ENCODE assay signal across 8 cellular contexts in genomic region chr9:97984188-97985057, GRCh38. TPM values are rescaled to one million over a fixed set of nuclear protein-coding genes. Genes with fewer than 3 reads are reported as not detected.
A peak's percentile ranks its signal among the peaks of the same experiment; 100 is the strongest.
DNase-seq lines count a peak whose midpoint lies in the region; ATAC-seq and TF ChIP-seq lines count a peak whose summit lies in the region.

No MANE protein-coding gene starts in this region.

- ATAC-seq in HG02973 (IDR thresholded peaks at IDR 0.05; ENCODE audit: unreplicated experiment) (peak; percentile 27), right lobe of liver (peak; percentile 37 to 52 (median 50))

- no peaks in the 10 kb centered on the region for H3K9me3 ChIP-seq in right lobe of liver

- peaks cover 0 to 5% (median 2%) of the 10 kb centered on the region in 4 donors for H3K4me1 ChIP-seq in right lobe of liver

- no peaks in the 10 kb centered on the region for H3K36me3 ChIP-seq in right lobe of liver

- H3K4me3 ChIP-seq in right lobe of liver = peak overlapping the region; percentile 84 to 94 (median 84)

- peak; percentile 72 for DNase-seq in NK-92 treated with Interleukin-12 subunit alpha and Interleukin-12 subunit beta, amount 100 ng/mL, for 24 hours (lab: John Stamatoyannopoulos, UW)
- DNase-seq in NK-92 (lab: John Stamatoyannopoulos, UW; ENCODE audit: unreplicated experiment) (no peak), NCI-H460 (ENCODE audit: extremely low read depth, low read depth) (peak; percentile 50), dermis microvascular lymphatic vessel endothelial cell (ENCODE audit: low read depth in 2 of 2) (peak; percentile 58 to 84), right lobe of liver (peak; percentile 81 to 85 (median 83))
- peak; percentile 79 to 81 for DNase-seq in activated CD4-positive, alpha-beta T cell treated with anti-CD3 and anti-CD28 coated beads, Interleukin-2, amount 50 U/mL, for 48 hours
- peak; percentile 84 for DNase-seq in stimulated activated CD4-positive, alpha-beta T cell treated with anti-CD3 and anti-CD28 coated beads, Interleukin-4, amount 100 ng/mL, for 1 hour

- peak; percentile 81 for TF ChIP-seq POLR2A in right lobe of liver (IDR thresholded peaks at IDR 0.05)

- intact Hi-C loops in right lobe of liver (cut with DNase I) = no loop called here

- no peaks in the 10 kb centered on the region for H3K27me3 ChIP-seq in right lobe of liver

- peak overlapping the region; percentile 95 to 97 (median 96) for H3K27ac ChIP-seq in right lobe of liver

- WGBS in right lobe of liver (ENCODE audit: insufficient coverage, low coverage, low lambda C conversion rate, missing lambda C conversion rate) = 0% methylated on average over 9 of the region's 116 CpGs

- peak in 2 of 4 donors; percentile 4 to 13 for TF ChIP-seq CTCF in right lobe of liver (IDR thresholded peaks at IDR 0.05)

RNA-seq across cellular contexts. Expression of gene ANP32B, which starts 1.3 kb away (rescaled TPM):
- 34.6 and 72.5 TPM in 2 replicates for total RNA-seq in NCI-H460 (2014; rRNA removed; shearing (Covaris generic))
- polyA plus RNA-seq in NCI-H460 (2014; cell fraction: nucleus; rRNA removed) = 15.5 and 18.4 TPM in 2 replicates
- total RNA-seq in dermis microvascular lymphatic vessel endothelial cell = 5.1 and 5.8 TPM in 2 replicates
- 10 to 100 TPM in 5 of 6 experiments, 1 to 10 TPM in 1; 8.2 to 38.0 (median 30.6) TPM for total RNA-seq in right lobe of liver

RNA-seq across cellular contexts. Expression of gene HEMGN, which starts 46.5 kb away (rescaled TPM):
- total RNA-seq in NCI-H460 (2014; rRNA removed; shearing (Covaris generic)) = not detected in 2 replicates
- not detected in 2 replicates for polyA plus RNA-seq in NCI-H460 (2014; cell fraction: nucleus; rRNA removed)
- total RNA-seq in dermis microvascular lymphatic vessel endothelial cell (not detected in 2 replicates), right lobe of liver (1 to 10 TPM in 2 of 6 experiments, under 1 TPM in 1, not detected in 3; 0.09 to 2.9 (median 1.0) TPM)
